ENCODE assay signal across 27 cellular contexts in the genomic region with DNA sequence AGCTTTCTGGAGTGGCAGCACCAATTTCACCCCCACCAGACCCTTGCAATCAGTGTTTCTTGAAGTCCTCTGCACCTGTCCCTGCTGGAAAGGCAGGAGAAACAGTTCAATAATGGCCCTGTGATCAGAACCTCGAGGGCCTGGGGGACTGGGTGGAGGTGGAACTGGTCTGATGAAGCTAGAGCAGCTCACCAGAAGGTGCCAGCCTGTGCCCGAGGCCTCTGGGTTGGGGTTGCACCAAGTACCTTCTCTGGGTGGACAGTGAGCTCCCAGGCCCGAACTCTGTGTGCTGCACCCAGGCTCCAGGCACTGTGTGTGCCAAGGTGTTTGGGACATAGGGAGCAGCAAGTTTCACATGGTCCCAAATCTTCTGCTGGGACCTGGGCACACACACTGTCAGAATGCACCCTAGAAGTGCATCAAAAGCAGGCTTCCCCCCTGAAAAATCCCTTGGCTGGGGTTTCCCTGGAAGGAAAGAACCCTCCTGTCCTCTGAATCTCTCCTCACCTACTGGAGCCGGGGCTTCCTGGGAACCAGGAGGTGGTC. TPM values are rescaled to one million over a fixed set of nuclear protein-coding genes. Genes with fewer than 3 reads are reported as not detected.
"Had no signal": no experiment of that assay in that cellular context is flagged by ENCODE, and none has a peak within 500 bp of the region (broad histone marks: within the 10 kb centered on the region; RNA-seq: fewer than 3 reads in every experiment).

No MANE protein-coding gene starts in this region.

- H3K4me3 Mint-ChIP-seq: IgD-negative memory B cell had no signal

- H3K9me3 Mint-ChIP-seq: IgD-negative memory B cell had no signal

- H3K4me1 ChIP-seq: SJCRH30 had no signal

- H3K36me3 ChIP-seq: SJCRH30 had no signal

- H3K4me3 ChIP-seq: K562, SJCRH30 had no signal

- H3K36me3 Mint-ChIP-seq: IgD-negative memory B cell had no signal

- H3K27ac ChIP-seq: HL-60, KMS-11, RWPE1, SJCRH30 had no signal

- ATAC-seq: K562, Panc1, PC-3, SK-N-SH treated with all-trans-retinoic acid at 6 μM for 48 hours had no signal

- H3K9me3 ChIP-seq: SJCRH30 had no signal

- DNase-seq: Kasumi-1; MM.1S; NCI-H1092 treated with DMSO at 0.1 percent for 48 hours; NCI-H1436; NCI-H187; NCI-H2029; NCI-H2081 treated with DMSO at 0.1 percent for 48 hours; NCI-H2171; NCI-H226; NCI-H446; NCI-H510A; NCI-H524 treated with DMSO at 0.1 percent for 48 hours; NCI-H69; NCI-H774; NK-92 treated with Interleukin-12 subunit alpha and Interleukin-12 subunit beta, amount 100 ng/mL, for 24 hours; PC-3; SHP77 treated with DMSO at 0.1 percent for 48 hours; SJCRH30 had no signal

- H3K9ac ChIP-seq: KMS-11 had no signal

- H3K4me1 Mint-ChIP-seq: IgD-negative memory B cell had no signal

RNA-seq across cellular contexts. Expression of a gene that starts 17.3 kb away (rescaled TPM):
- total RNA-seq: K562, M059J, OCI-LY7, PC-3, SJCRH30 had no signal
- polyA plus RNA-seq: IgD-negative memory B cell, K562 had no signal

RNA-seq across cellular contexts. Expression of a gene that starts 31.3 kb away (rescaled TPM):
- total RNA-seq: OCI-LY7 had no signal
- polyA plus RNA-seq: IgD-negative memory B cell had no signal
